In genomic region chr1:52253421-52253820, GRCh38 we compare ENCODE assay signal across 26 cellular contexts.
"Had no signal": no experiment of that assay in that cellular context is flagged by ENCODE, and none has a peak within 500 bp of the region (broad histone marks: within the 10 kb centered on the region; RNA-seq: fewer than 3 reads in every experiment).

No MANE protein-coding gene starts in this region.

- H2AFZ ChIP-seq: hepatocyte had no signal

- H3K27me3 ChIP-seq: body of pancreas, cardiac muscle cell, dorsolateral prefrontal cortex, esophagus muscularis mucosa, hepatocyte, upper lobe of right lung had no signal

- ATAC-seq: activated CD8-positive, alpha-beta memory T cell treated with anti-CD3 and anti-CD28 coated beads, Interleukin-2, amount 10 ng/mL, durations not matched to agents 7 days and 5 days; activated CD8-positive, alpha-beta T cell treated with anti-CD3 and anti-CD28 coated beads for 36 hours; body of pancreas; effector memory CD8-positive, alpha-beta T cell; left lobe of liver; naive thymus-derived CD4-positive, alpha-beta T cell; upper lobe of right lung had no signal

- FAIRE-seq: colon, frontal cortex, TTC549 had no signal

- H3K9me3 ChIP-seq: body of pancreas, esophagus muscularis mucosa, thoracic aorta, upper lobe of right lung had no signal

- H3K4me1 ChIP-seq: body of pancreas, esophagus muscularis mucosa, upper lobe of right lung had no signal

- H3K4me3 ChIP-seq: body of pancreas, cardiac muscle cell, dorsolateral prefrontal cortex, esophagus muscularis mucosa, hepatocyte, thoracic aorta, upper lobe of right lung had no signal

- H3K36me3 ChIP-seq: cardiac muscle cell, esophagus muscularis mucosa, thoracic aorta, upper lobe of right lung, WERI-Rb-1 had no signal

- H3K27ac ChIP-seq: body of pancreas, cardiac muscle cell, dorsolateral prefrontal cortex, esophagus muscularis mucosa, hepatocyte, thoracic aorta, upper lobe of right lung, WERI-Rb-1 had no signal

- H3K4me2 ChIP-seq: hepatocyte had no signal

- DNase-seq: activated CD4-positive, alpha-beta T cell treated with anti-CD3 and anti-CD28 coated beads, Interleukin-2, amount 10 ng/mL, durations not matched to agents 7 days and 5 days; activated CD4-positive, CD25-positive, alpha-beta regulatory T cell treated with anti-CD3 and anti-CD28 coated beads, Interleukin-2, amount 50 U/mL, for 72 hours; activated CD8-positive, alpha-beta memory T cell treated with anti-CD3 and anti-CD28 coated beads, Interleukin-2, amount 10 ng/mL, durations not matched to agents 7 days and 5 days; activated CD8-positive, alpha-beta T cell treated with anti-CD3 and anti-CD28 coated beads for 36 hours; activated effector memory CD4-positive, alpha-beta T cell treated with anti-CD3 and anti-CD28 coated beads, Interleukin-2, amount 50 U/mL, for 16 hours; activated naive CD4-positive, alpha-beta T cell treated with anti-CD3 and anti-CD28 coated beads, Interleukin-2, amount 10 ng/mL, durations not matched to agents 7 days and 5 days; activated T-cell treated with anti-CD3 and anti-CD28 coated beads for 4 hours; body of pancreas; effector memory CD8-positive, alpha-beta T cell; glutamatergic neuron; immature natural killer cell; naive thymus-derived CD4-positive, alpha-beta T cell; occipital lobe; stimulated activated CD4-positive, alpha-beta T cell treated with anti-CD3 and anti-CD28 coated beads, Interleukin-4, amount 100 ng/mL, for 1 hour; stimulated activated naive CD4-positive, alpha-beta T cell; upper lobe of right lung; WERI-Rb-1 had no signal
